ENCODE assay signal across 7 cellular contexts in the genomic region with DNA sequence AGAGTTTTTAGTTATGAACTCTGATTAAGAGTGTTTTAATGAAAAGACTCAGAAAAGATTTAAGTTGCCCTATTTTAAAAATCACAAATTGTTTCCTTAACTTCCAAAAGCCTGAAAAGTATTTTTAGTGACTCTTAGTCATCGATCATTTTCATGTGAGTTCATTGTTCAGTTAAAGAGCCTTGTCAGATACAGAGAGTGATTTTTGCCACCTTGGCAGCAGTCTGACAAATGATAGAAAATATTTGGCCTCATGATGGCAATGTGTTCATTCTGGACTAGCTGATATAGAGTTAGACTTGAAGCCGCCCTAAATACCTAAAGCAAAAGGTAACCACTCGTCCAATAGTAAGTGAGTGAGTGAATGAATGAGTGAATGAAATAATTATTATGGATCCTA.
"Had no signal": no experiment of that assay in that cellular context is flagged by ENCODE, and none has a peak within 500 bp of the region (broad histone marks: within the 10 kb centered on the region; RNA-seq: fewer than 3 reads in every experiment).

No MANE protein-coding gene starts in this region.

- ATAC-seq: HCT116, HepG2 had no signal

- DNase-seq: GM23248, GOT3, H7, HFFc6 had no signal

- H3K4me3 ChIP-seq: GM23248, HAP-1 had no signal
